ENCODE assay signal across 19 cellular contexts in genomic region chr2:168467729-168468128, GRCh38. TPM values are rescaled to one million over a fixed set of nuclear protein-coding genes. Genes with fewer than 3 reads are reported as not detected.
DNase-seq lines count a peak whose midpoint lies in the region; ATAC-seq and TF ChIP-seq lines count a peak whose summit lies in the region.
"Had no signal": no experiment of that assay in that cellular context is flagged by ENCODE, and none has a peak within 500 bp of the region (broad histone marks: within the 10 kb centered on the region; RNA-seq: fewer than 3 reads in every experiment).

No MANE protein-coding gene starts in this region.

- ATAC-seq in left cardiac atrium: no peak
- no peak for ATAC-seq in naive thymus-derived CD4-positive, alpha-beta T cell
- ATAC-seq in GM19324 (IDR thresholded peaks at IDR 0.05; ENCODE audit: low FRiP score, unreplicated experiment): no peak
- ATAC-seq: HCT116, Panc1 had no signal

- no peak overlapping the region for H3K9ac ChIP-seq in stomach smooth muscle (ENCODE audit: low read length in 2 of 2)

- WGBS in hepatocyte (ENCODE audit: low lambda C conversion rate, missing lambda C conversion rate): 68% methylated on average over 2 of the region's 2 CpGs

- CTCF ChIA-PET in naive thymus-derived CD4-positive, alpha-beta T cell (lab: Charles Lee): interaction anchor here (1.0 to 1.7 kb wide), 2 partner anchors 15 to 16 kb away, joined by 3 read pairs; no protein-coding TSS in a partner anchor

- intact Hi-C loops in left ventricle myocardium inferior (cut with micrococcal nuclease) (no loop called here), left cardiac atrium (cut with DNase I) (no loop called here)
- intact Hi-C loops in naive thymus-derived CD4-positive, alpha-beta T cell (cut with micrococcal nuclease): loop anchor here in 1 of 2 donors (1.0 kb wide), 1 partner anchor 8 kb away; no protein-coding TSS in a partner anchor

- peaks cover 0 to 11% (median 5%) of the 10 kb centered on the region in 5 donors for H3K36me3 Mint-ChIP-seq in naive thymus-derived CD4-positive, alpha-beta T cell

- TF ChIP-seq CTCF in left ventricle myocardium inferior (IDR thresholded peaks at IDR 0.05; ENCODE audit: borderline replicate concordance) (no peak), hepatocyte (IDR thresholded peaks at IDR 0.05; ENCODE audit: poor library complexity) (no peak)

- peaks cover 95% of the 10 kb centered on the region for H3K79me2 ChIP-seq in hepatocyte

- H3K27ac ChIP-seq in left ventricle myocardium inferior (replicated peaks): peak overlapping the region; percentile 76
- no peak overlapping the region for H3K27ac ChIP-seq in hepatocyte
- no peak overlapping the region for H3K27ac ChIP-seq in naive thymus-derived CD4-positive, alpha-beta T cell (ENCODE audit: low read depth, low read length)
- H3K27ac ChIP-seq in stomach smooth muscle (ENCODE audit: low read length): peak overlapping the region; percentile 31

- no peaks in the 10 kb centered on the region for H3K9me2 ChIP-seq in hepatocyte (replicated peaks; ENCODE audit: insufficient read depth)

- POLR2A ChIA-PET in naive thymus-derived CD4-positive, alpha-beta T cell (lab: Charles Lee): interaction anchor here (0.6 to 1.2 kb wide), 2 partner anchors 10 to 274 kb away, joined by 3 read pairs; no protein-coding TSS in a partner anchor

- H3K4me3 ChIP-seq in left ventricle myocardium inferior: peak overlapping the region; percentile 44
- no peak overlapping the region for H3K4me3 ChIP-seq in hepatocyte
- H3K4me3 ChIP-seq in naive thymus-derived CD4-positive, alpha-beta T cell (ENCODE audit: low read length): no peak overlapping the region
- H3K4me3 ChIP-seq in stomach smooth muscle (ENCODE audit: low read length in 2 of 2): no peak overlapping the region

- H3K27me3 ChIP-seq in left ventricle myocardium inferior (ENCODE audit: low read depth) (no peaks in the 10 kb centered on the region), hepatocyte (no peaks in the 10 kb centered on the region), stomach smooth muscle (ENCODE audit: control insufficient read depth in 1 of 2, insufficient read depth in 2 of 2, low read length in 2 of 2) (no peaks in the 10 kb centered on the region)
- H3K27me3 ChIP-seq in naive thymus-derived CD4-positive, alpha-beta T cell (ENCODE audit: control insufficient read depth in 2 of 2, insufficient read depth in 2 of 2, low read length in 2 of 2): no peaks in the 10 kb centered on the region

- peaks cover 85% of the 10 kb centered on the region for H3K4me1 ChIP-seq in left ventricle myocardium inferior
- peaks cover 57% of the 10 kb centered on the region for H3K4me1 ChIP-seq in hepatocyte (ENCODE audit: insufficient read depth)
- peaks cover 0 to 40% of the 10 kb centered on the region in 2 donors for H3K4me1 ChIP-seq in naive thymus-derived CD4-positive, alpha-beta T cell (ENCODE audit: control insufficient read depth in 2 of 2, insufficient read depth in 2 of 2, low read length in 2 of 2)
- H3K4me1 ChIP-seq in stomach smooth muscle (ENCODE audit: control insufficient read depth, insufficient read depth, low read length): peaks cover 31% of the 10 kb centered on the region

- H3K4me3 Mint-ChIP-seq in naive thymus-derived CD4-positive, alpha-beta T cell: peak overlapping the region in 6 of 10 donors; percentile 44 to 81 (median 62)

- peaks cover 29% of the 10 kb centered on the region for H4K20me1 ChIP-seq in hepatocyte (ENCODE audit: insufficient read depth, poor library complexity, severe bottlenecking)

- H3K9me3 Mint-ChIP-seq in naive thymus-derived CD4-positive, alpha-beta T cell: no peaks in the 10 kb centered on the region
- H3K9me3 Mint-ChIP-seq: CD4-positive, alpha-beta T cell had no signal

- peak overlapping the region in 2 of 9 donors; percentile 58 to 60 for H3K27ac Mint-ChIP-seq in naive thymus-derived CD4-positive, alpha-beta T cell

- no peak overlapping the region for H2AFZ ChIP-seq in hepatocyte

- H3K36me3 ChIP-seq in left ventricle myocardium inferior (no peaks in the 10 kb centered on the region), hepatocyte (replicated peaks; ENCODE audit: insufficient read depth, low read depth) (no peaks in the 10 kb centered on the region), stomach smooth muscle (ENCODE audit: control insufficient read depth in 2 of 2, insufficient read depth in 2 of 2, low read length in 2 of 2) (no peaks in the 10 kb centered on the region)
- no peaks in the 10 kb centered on the region for H3K36me3 ChIP-seq in naive thymus-derived CD4-positive, alpha-beta T cell (ENCODE audit: control insufficient read depth in 2 of 3, insufficient read depth in 3 of 3, low read length in 3 of 3)

- peak overlapping the region; percentile 55 for H3K4me2 ChIP-seq in hepatocyte

- DNase-seq in left ventricle myocardium inferior (no peak), left cardiac atrium (no peak), hepatocyte (ENCODE audit: low spot score) (no peak), foreskin melanocyte (no peak), cerebellum (ENCODE audit: low spot score) (no peak)
- DNase-seq in naive thymus-derived CD4-positive, alpha-beta T cell: no peak
- DNase-seq: CD4-positive, alpha-beta T cell; COR-L47; DND-41; KG1; NCI-H1694; NCI-H2081; NCI-H2171; NCI-H524 treated with DMSO at 0.1 percent for 48 hours; NCI-H82 had no signal

- no peaks in the 10 kb centered on the region for H3K27me3 Mint-ChIP-seq in naive thymus-derived CD4-positive, alpha-beta T cell
- H3K27me3 Mint-ChIP-seq: CD4-positive, alpha-beta T cell had no signal

- H3K9me3 ChIP-seq in left ventricle myocardium inferior (replicated peaks): no peaks in the 10 kb centered on the region
- H3K9me3 ChIP-seq in hepatocyte (ENCODE audit: low read depth): no peaks in the 10 kb centered on the region
- no peaks in the 10 kb centered on the region for H3K9me3 ChIP-seq in naive thymus-derived CD4-positive, alpha-beta T cell (ENCODE audit: control insufficient read depth in 2 of 3, low read length in 3 of 3)
- H3K9me3 ChIP-seq in stomach smooth muscle (ENCODE audit: control insufficient read depth in 2 of 2, low read length in 2 of 2): no peaks in the 10 kb centered on the region

- H3K4me1 Mint-ChIP-seq in naive thymus-derived CD4-positive, alpha-beta T cell: peaks cover 50 to 89% (median 82%) of the 10 kb centered on the region in 7 donors

RNA-seq across cellular contexts. Expression of gene CERS6, which starts 11.7 kb away (rescaled TPM):
- total RNA-seq in left ventricle myocardium inferior (68.9 TPM), left cardiac atrium (10 to 100 TPM; 44.7 to 47.0 TPM), hepatocyte (97.9 and 99.1 TPM in 2 replicates), cerebellum (73.6 TPM)
- polyA plus RNA-seq in hepatocyte: 32.7 and 40.9 TPM in 2 replicates
- total RNA-seq in naive thymus-derived CD4-positive, alpha-beta T cell: 10 to 100 TPM; 17.3 to 28.4 (median 20.9) TPM
- 10 to 100 TPM in 1 of 2 donors, 1 to 10 TPM in 1; 9.1 to 15.4 TPM for polyA plus RNA-seq in naive thymus-derived CD4-positive, alpha-beta T cell

Comparison
In these comparisons a context has a peak if more than half of its experiments do, and no peak if none do; other contexts are left out.
1. H3K27ac ChIP-seq: peak in left ventricle myocardium inferior (single experiment) and stomach smooth muscle (single experiment); none in hepatocyte (single experiment) and naive thymus-derived CD4-positive, alpha-beta T cell (single experiment).